ENCODE assay signal across 5 cellular contexts in the genomic region with DNA sequence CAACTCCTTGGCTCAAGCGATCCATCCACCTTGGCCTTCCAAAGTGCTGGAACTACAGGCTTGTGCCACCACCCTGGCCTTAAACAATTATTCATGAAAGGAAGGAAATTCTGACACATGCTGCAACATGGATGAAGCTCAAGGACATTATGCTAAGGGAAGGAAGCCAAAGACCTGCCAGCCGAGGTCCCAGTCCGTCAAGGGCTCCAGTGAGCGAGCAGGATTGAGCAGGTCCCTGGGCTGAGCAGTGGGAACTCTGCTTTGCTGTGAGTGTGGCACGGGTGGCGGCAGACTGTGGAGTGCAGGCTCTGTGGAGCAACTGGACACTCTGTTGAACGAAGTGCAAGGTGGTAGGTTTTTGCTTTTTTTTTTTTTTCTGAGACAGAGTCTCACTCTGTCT. TPM values are rescaled to one million over a fixed set of nuclear protein-coding genes. Genes with fewer than 3 reads are reported as not detected.
"Had no signal": no experiment of that assay in that cellular context is flagged by ENCODE, and none has a peak within 500 bp of the region (broad histone marks: within the 10 kb centered on the region; RNA-seq: fewer than 3 reads in every experiment).

No MANE protein-coding gene starts in this region.

RNA-seq across cellular contexts. Expression of gene RIMBP3C, which starts 11.4 kb away (rescaled TPM):
- total RNA-seq: esophagus muscularis mucosa, esophagus squamous epithelium, glomerular endothelial cell had no signal
- polyA plus RNA-seq: heart left ventricle, heart right ventricle had no signal
